In the genomic region with DNA sequence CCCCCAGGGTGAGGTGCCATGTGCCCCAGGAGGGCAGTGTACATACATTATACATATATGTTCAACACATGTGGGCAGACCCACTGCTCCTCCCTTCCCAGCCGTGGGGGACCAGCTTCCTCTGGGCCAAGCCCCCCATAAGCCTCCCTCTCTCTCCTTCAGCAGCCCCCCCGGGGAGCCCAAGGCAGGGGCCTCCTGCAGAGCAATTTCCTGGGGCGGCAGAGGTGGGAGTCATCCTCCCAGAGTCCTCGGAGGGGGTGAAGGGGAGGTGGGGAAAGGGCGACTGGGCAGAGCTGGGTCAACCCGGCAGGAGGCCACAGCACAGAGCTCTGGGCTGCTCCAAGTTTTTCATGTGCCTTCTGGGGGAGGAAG, we compare ENCODE assay signal across 1 cellular context.
TF ChIP-seq lines count a peak whose summit lies in the region.

No MANE protein-coding gene starts in this region.

TF ChIP-seq in HepG2, 621 proteins besides CTCF, POLR2A, EP300 and RAD21 (continued from another document):
- TF ChIP-seq, protein P1, sequence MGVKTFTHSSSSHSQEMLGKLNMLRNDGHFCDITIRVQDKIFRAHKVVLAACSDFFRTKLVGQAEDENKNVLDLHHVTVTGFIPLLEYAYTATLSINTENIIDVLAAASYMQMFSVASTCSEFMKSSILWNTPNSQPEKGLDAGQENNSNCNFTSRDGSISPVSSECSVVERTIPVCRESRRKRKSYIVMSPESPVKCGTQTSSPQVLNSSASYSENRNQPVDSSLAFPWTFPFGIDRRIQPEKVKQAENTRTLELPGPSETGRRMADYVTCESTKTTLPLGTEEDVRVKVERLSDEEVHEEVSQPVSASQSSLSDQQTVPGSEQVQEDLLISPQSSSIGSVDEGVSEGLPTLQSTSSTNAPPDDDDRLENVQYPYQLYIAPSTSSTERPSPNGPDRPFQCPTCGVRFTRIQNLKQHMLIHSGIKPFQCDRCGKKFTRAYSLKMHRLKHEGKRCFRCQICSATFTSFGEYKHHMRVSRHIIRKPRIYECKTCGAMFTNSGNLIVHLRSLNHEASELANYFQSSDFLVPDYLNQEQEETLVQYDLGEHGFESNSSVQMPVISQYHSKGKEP (CRISPR knock-in tag; IDR thresholded peaks at IDR 0.05): no peak
- TF ChIP-seq GTF3A (CRISPR knock-in tag; conservative IDR thresholded peaks at IDR 0.05): no peak
- TF ChIP-seq NFIB (CRISPR knock-in tag; IDR thresholded peaks at IDR 0.05; ENCODE audit: borderline replicate concordance): no peak
- no peak for TF ChIP-seq ZNF274 (CRISPR knock-in tag; IDR thresholded peaks at IDR 0.05)
- TF ChIP-seq, protein P2, sequence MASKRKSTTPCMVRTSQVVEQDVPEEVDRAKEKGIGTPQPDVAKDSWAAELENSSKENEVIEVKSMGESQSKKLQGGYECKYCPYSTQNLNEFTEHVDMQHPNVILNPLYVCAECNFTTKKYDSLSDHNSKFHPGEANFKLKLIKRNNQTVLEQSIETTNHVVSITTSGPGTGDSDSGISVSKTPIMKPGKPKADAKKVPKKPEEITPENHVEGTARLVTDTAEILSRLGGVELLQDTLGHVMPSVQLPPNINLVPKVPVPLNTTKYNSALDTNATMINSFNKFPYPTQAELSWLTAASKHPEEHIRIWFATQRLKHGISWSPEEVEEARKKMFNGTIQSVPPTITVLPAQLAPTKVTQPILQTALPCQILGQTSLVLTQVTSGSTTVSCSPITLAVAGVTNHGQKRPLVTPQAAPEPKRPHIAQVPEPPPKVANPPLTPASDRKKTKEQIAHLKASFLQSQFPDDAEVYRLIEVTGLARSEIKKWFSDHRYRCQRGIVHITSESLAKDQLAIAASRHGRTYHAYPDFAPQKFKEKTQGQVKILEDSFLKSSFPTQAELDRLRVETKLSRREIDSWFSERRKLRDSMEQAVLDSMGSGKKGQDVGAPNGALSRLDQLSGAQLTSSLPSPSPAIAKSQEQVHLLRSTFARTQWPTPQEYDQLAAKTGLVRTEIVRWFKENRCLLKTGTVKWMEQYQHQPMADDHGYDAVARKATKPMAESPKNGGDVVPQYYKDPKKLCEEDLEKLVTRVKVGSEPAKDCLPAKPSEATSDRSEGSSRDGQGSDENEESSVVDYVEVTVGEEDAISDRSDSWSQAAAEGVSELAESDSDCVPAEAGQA (IDR thresholded peaks at IDR 0.05; ENCODE audit: low read depth): no peak
- TF ChIP-seq, protein P2 (CRISPR knock-in tag; IDR thresholded peaks at IDR 0.05; ENCODE audit: borderline replicate concordance): no peak
- TF ChIP-seq ZNF367 (CRISPR knock-in tag; IDR thresholded peaks at IDR 0.05; ENCODE audit: borderline replicate concordance): no peak
